In the genomic region with DNA sequence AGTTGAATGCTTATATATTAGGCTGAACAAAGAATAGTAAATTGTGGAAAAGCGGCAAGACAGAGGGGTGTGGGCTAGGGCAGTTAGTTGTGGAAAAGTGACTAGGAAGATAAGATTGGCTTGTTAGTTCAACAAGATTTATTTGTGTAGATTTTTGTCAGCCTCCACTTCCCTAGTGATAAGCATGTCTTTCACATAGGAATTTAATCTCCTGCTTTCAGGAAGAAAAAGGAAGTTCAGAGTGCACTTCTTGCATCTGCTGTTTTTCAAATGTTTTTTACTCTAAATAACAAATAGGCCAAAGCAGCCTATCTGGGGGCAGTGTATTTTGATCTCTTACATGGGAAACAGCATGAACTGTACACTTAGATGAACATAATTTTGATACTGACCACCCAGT, we compare ENCODE assay signal across 17 cellular contexts.
"Had no signal": no experiment of that assay in that cellular context is flagged by ENCODE, and none has a peak within 500 bp of the region (broad histone marks: within the 10 kb centered on the region; RNA-seq: fewer than 3 reads in every experiment).

No MANE protein-coding gene starts in this region.

- H3K27me3 ChIP-seq: right atrium auricular region had no signal

- H3K4me3 Mint-ChIP-seq: activated CD4-positive, alpha-beta memory T cell treated with anti-CD3 and anti-CD28 coated beads, Interleukin-2, amount 10 ng/mL, durations not matched to agents 7 days and 5 days; activated naive CD4-positive, alpha-beta T cell treated with anti-CD3 and anti-CD28 coated beads, Interleukin-2, amount 10 ng/mL, durations not matched to agents 7 days and 5 days; activated T-cell treated with anti-CD3 and anti-CD28 coated beads, Interleukin-2, amount 50 U/mL, for 72 hours; immature natural killer cell; memory B cell; naive thymus-derived CD8-positive, alpha-beta T cell had no signal

- ATAC-seq: activated T-cell treated with anti-CD3 and anti-CD28 coated beads, Interleukin-2, amount 50 U/mL, for 72 hours; esophagus mucosa; left ventricle myocardium superior; naive thymus-derived CD8-positive, alpha-beta T cell; SK-N-SH treated with all-trans-retinoic acid at 6 μM for 48 hours had no signal

- H3K4me3 ChIP-seq: prostate gland, right atrium auricular region had no signal

- H3K36me3 ChIP-seq: prostate gland, right atrium auricular region had no signal

- H3K36me3 Mint-ChIP-seq: activated naive CD4-positive, alpha-beta T cell treated with anti-CD3 and anti-CD28 coated beads, Interleukin-2, amount 10 ng/mL, durations not matched to agents 7 days and 5 days; immature natural killer cell; memory B cell; naive thymus-derived CD8-positive, alpha-beta T cell had no signal

- H3K27me3 Mint-ChIP-seq: activated CD4-positive, alpha-beta memory T cell treated with anti-CD3 and anti-CD28 coated beads, Interleukin-2, amount 10 ng/mL, durations not matched to agents 7 days and 5 days; activated naive CD4-positive, alpha-beta T cell treated with anti-CD3 and anti-CD28 coated beads, Interleukin-2, amount 10 ng/mL, durations not matched to agents 7 days and 5 days; memory B cell; naive thymus-derived CD8-positive, alpha-beta T cell had no signal

- H3K9me3 ChIP-seq: prostate gland, right atrium auricular region had no signal

- H3K27ac ChIP-seq: prostate gland, right atrium auricular region had no signal

- H3K27ac Mint-ChIP-seq: activated CD4-positive, alpha-beta memory T cell treated with anti-CD3 and anti-CD28 coated beads, Interleukin-2, amount 10 ng/mL, durations not matched to agents 7 days and 5 days; activated naive CD4-positive, alpha-beta T cell treated with anti-CD3 and anti-CD28 coated beads, Interleukin-2, amount 10 ng/mL, durations not matched to agents 7 days and 5 days; activated T-cell treated with anti-CD3 and anti-CD28 coated beads, Interleukin-2, amount 50 U/mL, for 72 hours; immature natural killer cell; memory B cell; naive thymus-derived CD8-positive, alpha-beta T cell had no signal

- DNase-seq: activated CD4-positive, alpha-beta memory T cell treated with anti-CD3 and anti-CD28 coated beads, Interleukin-2, amount 10 ng/mL, durations not matched to agents 7 days and 5 days; activated CD4-positive, alpha-beta T cell treated with anti-CD3 and anti-CD28 coated beads for 4 hours; activated CD4-positive, CD25-positive, alpha-beta regulatory T cell; activated effector memory CD4-positive, alpha-beta T cell treated with anti-CD3 and anti-CD28 coated beads, Interleukin-2, amount 50 U/mL, for 16 hours; activated naive CD4-positive, alpha-beta T cell treated with anti-CD3 and anti-CD28 coated beads, Interleukin-2, amount 10 ng/mL, durations not matched to agents 7 days and 5 days; activated T-cell treated with anti-CD3 and anti-CD28 coated beads, Interleukin-2, amount 50 U/mL, for 72 hours; foreskin melanocyte; immature natural killer cell; left ventricle myocardium superior; naive thymus-derived CD8-positive, alpha-beta T cell; stimulated activated CD4-positive, alpha-beta T cell treated with anti-CD3 and anti-CD28 coated beads, Interleukin-4, amount 100 ng/mL, for 24 hours; stimulated activated naive CD4-positive, alpha-beta T cell treated with Interleukin-2 at 50 U/mL for 16 hours had no signal

- H3K4me1 ChIP-seq: prostate gland, right atrium auricular region had no signal

- H3K4me1 Mint-ChIP-seq: activated CD4-positive, alpha-beta memory T cell treated with anti-CD3 and anti-CD28 coated beads, Interleukin-2, amount 10 ng/mL, durations not matched to agents 7 days and 5 days; activated naive CD4-positive, alpha-beta T cell treated with anti-CD3 and anti-CD28 coated beads, Interleukin-2, amount 10 ng/mL, durations not matched to agents 7 days and 5 days; immature natural killer cell; memory B cell; naive thymus-derived CD8-positive, alpha-beta T cell had no signal
